In the genomic region with DNA sequence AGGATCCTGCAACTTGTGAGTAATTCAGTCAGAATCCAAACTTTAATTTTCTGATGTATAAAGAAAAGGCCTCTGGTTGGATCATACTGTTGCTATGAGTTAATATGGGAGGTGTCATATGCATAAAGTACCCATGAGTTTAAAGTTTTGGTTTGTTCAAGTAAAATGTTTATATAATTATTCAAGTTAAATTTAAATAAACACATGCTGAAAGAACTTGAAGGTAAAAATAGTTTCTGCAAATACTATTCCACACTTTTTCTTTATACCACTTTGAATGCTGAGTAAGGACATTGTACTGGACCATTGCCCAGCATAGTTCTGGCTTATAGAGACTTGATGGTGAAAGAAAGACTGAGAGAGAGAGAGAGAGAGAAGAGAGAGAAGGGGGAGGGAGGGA, we compare ENCODE assay signal across 18 cellular contexts. TPM values are rescaled to one million over a fixed set of nuclear protein-coding genes. Genes with fewer than 3 reads are reported as not detected.
DNase-seq lines count a peak whose midpoint lies in the region; ATAC-seq lines count a peak whose summit lies in the region.
"Had no signal": no experiment of that assay in that cellular context is flagged by ENCODE, and none has a peak within 500 bp of the region (broad histone marks: within the 10 kb centered on the region; RNA-seq: fewer than 3 reads in every experiment).

No MANE protein-coding gene starts in this region.

- no peak overlapping the region for H2BK120ac ChIP-seq in mesenchymal stem cell (ENCODE audit: low read depth, low read length)

- no peak overlapping the region for H2AFZ ChIP-seq in mesenchymal stem cell (ENCODE audit: low read depth, low read length)

- H3K4me3 Mint-ChIP-seq in stimulated activated naive CD8-positive, alpha-beta T cell treated with anti-CD3 and anti-CD28 coated beads, Interleukin-15, amount 100 ng/mL, for 72 hours, result no peak overlapping the region
- H3K4me3 Mint-ChIP-seq: CD4-positive, CD25-positive, alpha-beta regulatory T cell; immature natural killer cell; T-helper 2 cell treated with Interferon-gamma antibody and Interleukin-4, amounts not matched to agents 5 μg/mL and 100 μg/mL, for 36 hours had no signal

- no peak overlapping the region for H3K23ac ChIP-seq in mesenchymal stem cell (ENCODE audit: low read length in 2 of 2)

- no peak overlapping the region for H4K91ac ChIP-seq in mesenchymal stem cell (ENCODE audit: low read length)

- H3K27me3 ChIP-seq in BLaER1 treated with 17β-estradiol and CSF1 and Interleukin-3, amounts not matched to agents 10 nM and 100 nM, result no peaks in the 10 kb centered on the region
- no peaks in the 10 kb centered on the region for H3K27me3 ChIP-seq in mesenchymal stem cell (ENCODE audit: control insufficient read depth in 1 of 2, insufficient read depth in 1 of 2, low read length in 2 of 2)
- H3K27me3 ChIP-seq: cardiac muscle cell had no signal

- H3K27ac ChIP-seq in BLaER1 treated with 17β-estradiol and CSF1 and Interleukin-3, amounts not matched to agents 10 nM and 100 nM, result no peak overlapping the region
- peak overlapping the region; percentile 86 for H3K27ac ChIP-seq in SK-N-MC
- H3K27ac ChIP-seq in mesenchymal stem cell (ENCODE audit: low read length, poor library complexity, severe bottlenecking), result no peak overlapping the region
- H3K27ac ChIP-seq: cardiac muscle cell had no signal

- H3K18ac ChIP-seq in mesenchymal stem cell (ENCODE audit: low read depth in 1 of 2, low read length in 2 of 2), result no peak overlapping the region

- H3K14ac ChIP-seq in mesenchymal stem cell (ENCODE audit: low read length in 2 of 2), result no peak overlapping the region

- no peak overlapping the region for H2BK12ac ChIP-seq in mesenchymal stem cell (ENCODE audit: low read length in 2 of 2)

- H3K79me1 ChIP-seq in mesenchymal stem cell (replicated peaks; ENCODE audit: low read length, poor library complexity, severe bottlenecking), result peaks cover 12% of the 10 kb centered on the region

- H3K4ac ChIP-seq in mesenchymal stem cell (ENCODE audit: low read depth in 1 of 2, low read length in 2 of 2), result no peak overlapping the region

- no peaks in the 10 kb centered on the region for H3K27me3 Mint-ChIP-seq in stimulated activated naive CD8-positive, alpha-beta T cell treated with anti-CD3 and anti-CD28 coated beads, Interleukin-15, amount 100 ng/mL, for 72 hours
- H3K27me3 Mint-ChIP-seq: CD4-positive, CD25-positive, alpha-beta regulatory T cell had no signal

- H3K9ac ChIP-seq in BLaER1 treated with 17β-estradiol and CSF1 and Interleukin-3, amounts not matched to agents 10 nM and 100 nM, result no peak overlapping the region
- H3K9ac ChIP-seq in SK-N-MC (ENCODE audit: insufficient read length) (peak overlapping the region; percentile 30), mesenchymal stem cell (ENCODE audit: low read length) (peak overlapping the region; percentile 30)

- H3K4me1 Mint-ChIP-seq in stimulated activated naive CD8-positive, alpha-beta T cell treated with anti-CD3 and anti-CD28 coated beads, Interleukin-15, amount 100 ng/mL, for 72 hours, result peaks cover 16% of the 10 kb centered on the region
- H3K4me1 Mint-ChIP-seq: immature natural killer cell had no signal

- DNase-seq in SK-N-MC (ENCODE audit: low read depth, low spot score), result no peak
- peak; percentile 71 for DNase-seq in fibroblast of gingiva (ENCODE audit: low read depth)
- peak; percentile 61 for DNase-seq in mesenchymal stem cell
- DNase-seq in stimulated activated naive CD8-positive, alpha-beta T cell treated with anti-CD3 and anti-CD28 coated beads, Interleukin-15, amount 100 ng/mL, for 72 hours, result no peak
- DNase-seq in NCI-H82 treated with DMSO at 0.1 percent for 48 hours (lab: John Stamatoyannopoulos, UW; ENCODE audit: unreplicated experiment), result no peak
- DNase-seq in SIG-M5 (lab: John Stamatoyannopoulos, UW), result no peak
- DNase-seq: activated CD4-positive, alpha-beta T cell treated with anti-CD3 and anti-CD28 coated beads, Interleukin-2, amount 50 U/mL, for 1 hour; activated effector memory CD4-positive, alpha-beta T cell treated with Interleukin-2 at 50 U/mL for 16 hours; CD4-positive, CD25-positive, alpha-beta regulatory T cell; erythroblast; GF-D8; immature natural killer cell; MM.1S; NCI-H2171 treated with DMSO at 0.1 percent for 48 hours had no signal

- no peak overlapping the region for H3K4me3 ChIP-seq in BLaER1 treated with 17β-estradiol and CSF1 and Interleukin-3, amounts not matched to agents 10 nM and 100 nM
- H3K4me3 ChIP-seq in SK-N-MC (peak overlapping the region; percentile 35), mesenchymal stem cell (ENCODE audit: insufficient read depth in 1 of 2, low read depth in 1 of 2, low read length in 2 of 2) (no peak overlapping the region)
- H3K4me3 ChIP-seq: cardiac muscle cell had no signal

- H3K9me3 Mint-ChIP-seq in stimulated activated naive CD8-positive, alpha-beta T cell treated with anti-CD3 and anti-CD28 coated beads, Interleukin-15, amount 100 ng/mL, for 72 hours, result no peaks in the 10 kb centered on the region
- H3K9me3 Mint-ChIP-seq: immature natural killer cell; T-helper 2 cell treated with Interferon-gamma antibody and Interleukin-4, amounts not matched to agents 5 μg/mL and 100 μg/mL, for 36 hours had no signal

- no peaks in the 10 kb centered on the region for H3K9me3 ChIP-seq in BLaER1 treated with 17β-estradiol and CSF1 and Interleukin-3, amounts not matched to agents 10 nM and 100 nM (replicated peaks in 1 of 11)
- H3K9me3 ChIP-seq in SK-N-MC (ENCODE audit: low read depth, low read length) (no peaks in the 10 kb centered on the region), mesenchymal stem cell (ENCODE audit: control insufficient read depth, low read length) (no peaks in the 10 kb centered on the region)

- ATAC-seq in GM21529 (IDR thresholded peaks at IDR 0.05; ENCODE audit: unreplicated experiment), result no peak
- no peak for ATAC-seq in stimulated activated naive CD8-positive, alpha-beta T cell treated with anti-CD3 and anti-CD28 coated beads, Interleukin-15, amount 100 ng/mL, for 72 hours

- H2AK5ac ChIP-seq in mesenchymal stem cell (ENCODE audit: low read length, severe bottlenecking), result no peak overlapping the region

- 0 out of 22 replicates have a peak, but pooled peaks cover 0 to 16% (median 0%) of the 10 kb centered on the region in 11 experiments for H4K20me1 ChIP-seq in BLaER1 treated with 17β-estradiol and CSF1 and Interleukin-3, amounts not matched to agents 10 nM and 100 nM

- no peak overlapping the region for H2BK15ac ChIP-seq in mesenchymal stem cell (ENCODE audit: low read depth, poor library complexity, severe bottlenecking)

- no peak overlapping the region for H3K27ac Mint-ChIP-seq in stimulated activated naive CD8-positive, alpha-beta T cell treated with anti-CD3 and anti-CD28 coated beads, Interleukin-15, amount 100 ng/mL, for 72 hours
- H3K27ac Mint-ChIP-seq: CD4-positive, CD25-positive, alpha-beta regulatory T cell; immature natural killer cell; T-helper 2 cell treated with Interferon-gamma antibody and Interleukin-4, amounts not matched to agents 5 μg/mL and 100 μg/mL, for 36 hours had no signal

- H4K8ac ChIP-seq in mesenchymal stem cell (ENCODE audit: low read length), result no peak overlapping the region

- H2BK5ac ChIP-seq in mesenchymal stem cell (ENCODE audit: low read depth, low read length, poor library complexity, severe bottlenecking), result no peak overlapping the region

- no peaks in the 10 kb centered on the region for H3K36me3 ChIP-seq in BLaER1 treated with 17β-estradiol and CSF1 and Interleukin-3, amounts not matched to agents 10 nM and 100 nM
- no peaks in the 10 kb centered on the region for H3K36me3 ChIP-seq in SK-N-MC (ENCODE audit: insufficient read depth, low read length)
- no peaks in the 10 kb centered on the region for H3K36me3 ChIP-seq in mesenchymal stem cell (ENCODE audit: control insufficient read depth in 1 of 2, insufficient read depth in 2 of 2, low read depth in 1 of 2, low read length in 2 of 2)
- H3K36me3 ChIP-seq: cardiac muscle cell had no signal

- H3K4me2 ChIP-seq in BLaER1 treated with 17β-estradiol and CSF1 and Interleukin-3, amounts not matched to agents 10 nM and 100 nM, result peak overlapping the region in 6 of 11 experiments; percentile 13 to 45 (median 28); a peak in 7 of 22 replicates
- no peak overlapping the region for H3K4me2 ChIP-seq in mesenchymal stem cell (ENCODE audit: low read length, poor library complexity, severe bottlenecking)

- H3K4me1 ChIP-seq in BLaER1 treated with 17β-estradiol and CSF1 and Interleukin-3, amounts not matched to agents 10 nM and 100 nM, result peaks cover 3 to 32% (median 23%) of the 10 kb centered on the region in 10 experiments
- H3K4me1 ChIP-seq in mesenchymal stem cell (ENCODE audit: control insufficient read depth, insufficient read depth, low read depth, low read length), result peaks cover 4% of the 10 kb centered on the region

RNA-seq across cellular contexts. Expression of gene PKP4, which starts 30.7 kb away (rescaled TPM):
- 15.1 TPM for polyA plus RNA-seq in mesenchymal stem cell (2013, experiment 1 of 2)
- polyA plus RNA-seq in mesenchymal stem cell (2013, experiment 2 of 2), result 14.4 TPM

RNA-seq across cellular contexts. Expression of gene CCDC148, which starts 30.9 kb away (rescaled TPM):
- polyA plus RNA-seq in mesenchymal stem cell (2013, experiment 1 of 2), result 0.21 TPM
- 0.10 TPM for polyA plus RNA-seq in mesenchymal stem cell (2013, experiment 2 of 2)
- polyA plus RNA-seq: CD4-positive, CD25-positive, alpha-beta regulatory T cell; immature natural killer cell had no signal

Comparison
In these comparisons a context has a peak if more than half of its experiments do, and no peak if none do; other contexts are left out.
1. H3K9ac ChIP-seq: peak in SK-N-MC (single experiment) and mesenchymal stem cell (single experiment); none in BLaER1 treated with 17β-estradiol and CSF1 and Interleukin-3, amounts not matched to agents 10 nM and 100 nM (0 of 11).
2. DNase-seq: peak in fibroblast of gingiva (single experiment) and mesenchymal stem cell (single experiment); none in SK-N-MC (single experiment), stimulated activated naive CD8-positive, alpha-beta T cell treated with anti-CD3 and anti-CD28 coated beads, Interleukin-15, amount 100 ng/mL, for 72 hours (0 of 2), NCI-H82 treated with DMSO at 0.1 percent for 48 hours (single experiment) and SIG-M5 (single experiment).